8 cellular contexts compared by ENCODE assay signal in the genomic region with DNA sequence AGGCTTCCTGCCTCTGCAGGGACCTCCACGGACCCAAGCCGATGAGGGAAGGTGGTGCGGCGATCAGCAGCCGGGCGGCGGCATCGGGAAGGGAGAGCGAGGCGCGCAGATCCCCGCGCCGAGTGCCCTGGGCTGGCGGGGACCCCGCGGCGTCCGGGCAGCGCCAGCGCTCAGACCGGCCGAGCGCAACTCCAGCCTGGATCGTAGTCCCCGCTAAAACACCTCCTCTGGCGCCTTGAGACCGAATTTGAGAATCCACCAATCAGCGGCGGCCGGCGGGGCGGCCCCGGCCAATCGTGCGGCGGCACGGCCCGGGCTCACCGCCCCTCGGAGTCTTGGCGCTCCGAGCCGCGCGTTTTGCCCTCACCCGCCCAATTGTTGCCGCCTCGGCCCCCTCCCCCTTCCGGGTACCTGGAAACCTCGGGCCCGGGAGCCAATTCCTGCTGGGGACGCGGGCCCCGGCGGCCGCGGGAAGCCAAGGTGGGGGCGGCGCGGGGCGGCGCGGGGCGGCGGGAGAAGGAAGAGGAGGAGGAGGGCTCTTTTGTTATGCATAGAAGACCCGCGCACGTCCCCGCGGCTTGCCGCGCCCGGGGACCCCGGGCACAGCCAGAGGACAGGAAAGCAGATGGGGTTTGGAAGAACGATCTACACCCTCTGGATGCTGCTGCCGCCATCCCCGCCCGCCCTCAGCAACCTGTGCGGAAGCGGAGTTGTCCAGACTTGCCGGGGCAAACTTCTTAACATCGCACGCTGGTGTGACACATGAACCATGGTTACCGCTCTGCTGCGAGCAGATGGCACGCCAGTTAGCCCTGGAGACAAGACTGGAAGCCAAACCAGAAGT. TPM values are rescaled to one million over a fixed set of nuclear protein-coding genes. Genes with fewer than 3 reads are reported as not detected.
DNase-seq lines count a peak whose midpoint lies in the region; ATAC-seq and TF ChIP-seq lines count a peak whose summit lies in the region.

A gene with protein sequence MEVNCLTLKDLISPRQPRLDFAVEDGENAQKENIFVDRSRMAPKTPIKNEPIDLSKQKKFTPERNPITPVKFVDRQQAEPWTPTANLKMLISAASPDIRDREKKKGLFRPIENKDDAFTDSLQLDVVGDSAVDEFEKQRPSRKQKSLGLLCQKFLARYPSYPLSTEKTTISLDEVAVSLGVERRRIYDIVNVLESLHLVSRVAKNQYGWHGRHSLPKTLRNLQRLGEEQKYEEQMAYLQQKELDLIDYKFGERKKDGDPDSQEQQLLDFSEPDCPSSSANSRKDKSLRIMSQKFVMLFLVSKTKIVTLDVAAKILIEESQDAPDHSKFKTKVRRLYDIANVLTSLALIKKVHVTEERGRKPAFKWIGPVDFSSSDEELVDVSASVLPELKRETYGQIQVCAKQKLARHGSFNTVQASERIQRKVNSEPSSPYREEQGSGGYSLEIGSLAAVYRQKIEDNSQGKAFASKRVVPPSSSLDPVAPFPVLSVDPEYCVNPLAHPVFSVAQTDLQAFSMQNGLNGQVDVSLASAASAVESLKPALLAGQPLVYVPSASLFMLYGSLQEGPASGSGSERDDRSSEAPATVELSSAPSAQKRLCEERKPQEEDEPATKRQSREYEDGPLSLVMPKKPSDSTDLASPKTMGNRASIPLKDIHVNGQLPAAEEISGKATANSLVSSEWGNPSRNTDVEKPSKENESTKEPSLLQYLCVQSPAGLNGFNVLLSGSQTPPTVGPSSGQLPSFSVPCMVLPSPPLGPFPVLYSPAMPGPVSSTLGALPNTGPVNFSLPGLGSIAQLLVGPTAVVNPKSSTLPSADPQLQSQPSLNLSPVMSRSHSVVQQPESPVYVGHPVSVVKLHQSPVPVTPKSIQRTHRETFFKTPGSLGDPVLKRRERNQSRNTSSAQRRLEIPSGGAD (minus strand): TSS at position 209 of the 844 bp plus-strand sequence. CDS start 934 bp downstream, outside the sequence.

- DNase-seq in EH (ENCODE audit: low read depth) (peak; percentile 91), GOT3 (lab: John Stamatoyannopoulos, UW) (peak; percentile 22), Kasumi-1 (lab: John Stamatoyannopoulos, UW) (peak; percentile 87 to 89), RKO (ENCODE audit: low spot score) (peak; percentile 92), fibroblast of peridontal ligament (ENCODE audit: extremely low read depth) (peak; percentile 85), natural killer cell (peak; percentile 74)
- DNase-seq in activated T-helper 1 cell treated with anti-CD3 and anti-CD28 coated beads, Interleukin-12 subunit alpha, Interleukin-12 subunit beta, Interleukin-2, Interleukin-4 antibody, amounts not matched to agents 30 ng/mL and 10 ng/mL and 1 ng/mL, durations not matched to agents 14 hours and 24 hours and 36 hours (ENCODE audit: low spot score): peak; percentile 87
- peak; percentile 33 to 69 (median 56) for DNase-seq in stimulated activated naive CD4-positive, alpha-beta T cell (lab: John Stamatoyannopoulos, UW)

- intact Hi-C loops in activated T-helper 1 cell treated with anti-CD3 and anti-CD28 coated beads, Interleukin-12 subunit alpha, Interleukin-12 subunit beta, Interleukin-2, Interleukin-4 antibody, amounts not matched to agents 30 ng/mL and 10 ng/mL and 1 ng/mL, durations not matched to agents 14 hours and 24 hours and 36 hours (cut with micrococcal nuclease): loop anchor here (1.0 to 10.0 kb wide), 6 partner anchors 16 to 1581 kb away; partner anchors contain the start of genes CSRP2, GLIPR1, NAP1L1 and OSBPL8
- intact Hi-C loops in natural killer cell (cut with micrococcal nuclease): no loop called here

- peaks cover 42% of the 10 kb centered on the region for H3K4me1 Mint-ChIP-seq in activated T-helper 1 cell treated with anti-CD3 and anti-CD28 coated beads, Interleukin-12 subunit alpha, Interleukin-12 subunit beta, Interleukin-2, Interleukin-4 antibody, amounts not matched to agents 30 ng/mL and 10 ng/mL and 1 ng/mL, durations not matched to agents 14 hours and 24 hours and 36 hours (ENCODE audit: low read depth)
- peaks cover 13% of the 10 kb centered on the region in 2 donors for H3K4me1 Mint-ChIP-seq in natural killer cell

- H3K27ac Mint-ChIP-seq in activated T-helper 1 cell treated with anti-CD3 and anti-CD28 coated beads, Interleukin-12 subunit alpha, Interleukin-12 subunit beta, Interleukin-2, Interleukin-4 antibody, amounts not matched to agents 30 ng/mL and 10 ng/mL and 1 ng/mL, durations not matched to agents 14 hours and 24 hours and 36 hours: peak within 1 kb of the TSS; percentile 73
- H3K27ac Mint-ChIP-seq in natural killer cell: peak within 1 kb of the TSS in 1 of 2 donors; percentile 72

- ATAC-seq in natural killer cell: peak; percentile 89 to 91 (median 90)

- peak within 1 kb of the TSS; percentile 94 for H3K4me3 Mint-ChIP-seq in activated T-helper 1 cell treated with anti-CD3 and anti-CD28 coated beads, Interleukin-12 subunit alpha, Interleukin-12 subunit beta, Interleukin-2, Interleukin-4 antibody, amounts not matched to agents 30 ng/mL and 10 ng/mL and 1 ng/mL, durations not matched to agents 14 hours and 24 hours and 36 hours
- peak within 1 kb of the TSS; percentile 90 for H3K4me3 Mint-ChIP-seq in natural killer cell

- TF ChIP-seq CTCF in natural killer cell (IDR thresholded peaks at IDR 0.05): no peak

- H3K27me3 Mint-ChIP-seq in activated T-helper 1 cell treated with anti-CD3 and anti-CD28 coated beads, Interleukin-12 subunit alpha, Interleukin-12 subunit beta, Interleukin-2, Interleukin-4 antibody, amounts not matched to agents 30 ng/mL and 10 ng/mL and 1 ng/mL, durations not matched to agents 14 hours and 24 hours and 36 hours (ENCODE audit: insufficient read depth): peaks cover 12% of the 10 kb centered on the region
- peaks cover 7% of the 10 kb centered on the region in 2 donors for H3K27me3 Mint-ChIP-seq in natural killer cell (ENCODE audit: low read depth in 2 of 2)

- H3K36me3 Mint-ChIP-seq in activated T-helper 1 cell treated with anti-CD3 and anti-CD28 coated beads, Interleukin-12 subunit alpha, Interleukin-12 subunit beta, Interleukin-2, Interleukin-4 antibody, amounts not matched to agents 30 ng/mL and 10 ng/mL and 1 ng/mL, durations not matched to agents 14 hours and 24 hours and 36 hours (ENCODE audit: low read depth): peaks cover 21% of the 10 kb centered on the region
- H3K36me3 Mint-ChIP-seq in natural killer cell: no peaks in the 10 kb centered on the region

- no peaks in the 10 kb centered on the region for H3K9me3 Mint-ChIP-seq in activated T-helper 1 cell treated with anti-CD3 and anti-CD28 coated beads, Interleukin-12 subunit alpha, Interleukin-12 subunit beta, Interleukin-2, Interleukin-4 antibody, amounts not matched to agents 30 ng/mL and 10 ng/mL and 1 ng/mL, durations not matched to agents 14 hours and 24 hours and 36 hours
- H3K9me3 Mint-ChIP-seq in natural killer cell: no peaks in the 10 kb centered on the region

RNA-seq across cellular contexts. Expression of the gene that starts here (rescaled TPM):
- 16.6 and 16.9 TPM in 2 replicates for total RNA-seq in activated T-helper 1 cell treated with anti-CD3 and anti-CD28 coated beads, Interleukin-12 subunit alpha, Interleukin-12 subunit beta, Interleukin-2, Interleukin-4 antibody, amounts not matched to agents 30 ng/mL and 10 ng/mL and 1 ng/mL, durations not matched to agents 14 hours and 24 hours and 36 hours
- total RNA-seq in natural killer cell: 1 to 10 TPM in 1 of 3 donors, under 1 TPM in 2; 0.30 to 1.1 (median 0.59) TPM

Comparison
In these comparisons a context has a peak if more than half of its experiments do, and no peak if none do; other contexts are left out.
1. Peak in every context shown above with its lines: DNase-seq and ATAC-seq.
2. DNase-seq: peak in every context shown above with its lines; median percentile 92 in RKO; 91 in EH; 88 in Kasumi-1; 87 in activated T-helper 1 cell treated with anti-CD3 and anti-CD28 coated beads, Interleukin-12 subunit alpha, Interleukin-12 subunit beta, Interleukin-2, Interleukin-4 antibody, amounts not matched to agents 30 ng/mL and 10 ng/mL and 1 ng/mL, durations not matched to agents 14 hours and 24 hours and 36 hours; 85 in fibroblast of peridontal ligament; 74 in natural killer cell; 56 in stimulated activated naive CD4-positive, alpha-beta T cell; 22 in GOT3.